In the genomic region with DNA sequence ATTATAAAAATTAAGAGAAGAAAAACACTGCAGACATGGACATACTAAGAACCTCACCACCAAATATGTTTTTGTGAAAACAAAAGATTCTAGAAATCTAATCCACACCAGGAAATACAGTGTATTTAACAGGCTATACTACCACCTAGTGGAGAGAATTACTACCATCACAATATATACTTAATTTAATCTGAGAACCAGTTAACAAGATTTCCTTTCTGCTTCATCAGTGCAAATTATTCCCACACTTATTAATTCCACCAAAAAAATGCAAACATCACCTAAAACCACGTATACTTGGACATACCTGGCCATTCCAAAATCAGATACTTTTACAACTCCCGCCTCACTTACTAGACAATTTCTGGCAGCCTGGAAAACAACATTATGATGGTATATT, we compare ENCODE assay signal across 9 cellular contexts. TPM values are rescaled to one million over a fixed set of nuclear protein-coding genes. Genes with fewer than 3 reads are reported as not detected.
DNase-seq lines count a peak whose midpoint lies in the region; ATAC-seq and TF ChIP-seq lines count a peak whose summit lies in the region.
"Had no signal": no experiment of that assay in that cellular context is flagged by ENCODE, and none has a peak within 500 bp of the region (broad histone marks: within the 10 kb centered on the region; RNA-seq: fewer than 3 reads in every experiment).

No MANE protein-coding gene starts in this region.

- no peaks in the 10 kb centered on the region for H3K27me3 Mint-ChIP-seq in activated T-cell treated with anti-CD3 and anti-CD28 coated beads, Interleukin-2, amount 50 U/mL, for 72 hours (ENCODE audit: low read depth)
- H3K27me3 Mint-ChIP-seq in activated T-cell treated with anti-CD3 and anti-CD28 coated beads, Interleukin-2, amount 50 U/mL, for 24 hours: no peaks in the 10 kb centered on the region
- H3K27me3 Mint-ChIP-seq: activated naive CD8-positive, alpha-beta T cell treated with anti-CD3 and anti-CD28 coated beads, Interleukin-2, amount 10 ng/mL, durations not matched to agents 7 days and 5 days had no signal

- peak; percentile 56 for TF ChIP-seq CTCF in LNCAP (IDR thresholded peaks at IDR 0.05)
- TF ChIP-seq CTCF in psoas muscle (IDR thresholded peaks at IDR 0.05): peak; percentile 56

- H3K36me3 Mint-ChIP-seq in activated T-cell treated with anti-CD3 and anti-CD28 coated beads, Interleukin-2, amount 50 U/mL, for 72 hours (ENCODE audit: insufficient read depth in 2 of 2): peaks cover 0 to 4% of the 10 kb centered on the region in 2 donors
- H3K36me3 Mint-ChIP-seq in activated T-cell treated with anti-CD3 and anti-CD28 coated beads, Interleukin-2, amount 50 U/mL, for 24 hours (ENCODE audit: low read depth): no peaks in the 10 kb centered on the region

- peak; percentile 38 to 41 for ATAC-seq in activated T-cell treated with anti-CD3 and anti-CD28 coated beads, Interleukin-2, amount 50 U/mL, for 72 hours (replicated peaks in 1 of 2)
- ATAC-seq in psoas muscle (peak in 3 of 4 donors; percentile 46 to 71 (median 58)), GM18873 (IDR thresholded peaks at IDR 0.05; ENCODE audit: low FRiP score, unreplicated experiment) (no peak)

- no peaks in the 10 kb centered on the region for H3K9me3 ChIP-seq in psoas muscle

- H3K36me3 ChIP-seq in psoas muscle (ENCODE audit: insufficient read depth in 1 of 2, low read depth in 1 of 2): peaks cover 0 to 31% of the 10 kb centered on the region in 2 donors

- DNase-seq in activated T-cell treated with anti-CD3 and anti-CD28 coated beads, Interleukin-2, amount 50 U/mL, for 72 hours: no peak
- DNase-seq in activated T-cell treated with anti-CD3 and anti-CD28 coated beads, Interleukin-2, amount 50 U/mL, for 24 hours: no peak
- DNase-seq in SKM-1 (lab: John Stamatoyannopoulos, UW; ENCODE audit: unreplicated experiment): peak; percentile 23
- peak; percentile 79 for DNase-seq in fibroblast of peridontal ligament (ENCODE audit: extremely low read depth)
- DNase-seq in psoas muscle: no peak
- DNase-seq in stimulated activated CD4-positive, alpha-beta T cell treated with anti-CD3 and anti-CD28 coated beads, Interleukin-4, amount 100 ng/mL, for 24 hours: no peak
- DNase-seq: activated naive CD8-positive, alpha-beta T cell treated with anti-CD3 and anti-CD28 coated beads, Interleukin-2, amount 10 ng/mL, durations not matched to agents 7 days and 5 days had no signal

- H3K27ac Mint-ChIP-seq in activated T-cell treated with anti-CD3 and anti-CD28 coated beads, Interleukin-2, amount 50 U/mL, for 72 hours: no peak overlapping the region
- H3K27ac Mint-ChIP-seq in activated T-cell treated with anti-CD3 and anti-CD28 coated beads, Interleukin-2, amount 50 U/mL, for 24 hours: no peak overlapping the region

- no peak overlapping the region for H3K4me3 ChIP-seq in psoas muscle

- intact Hi-C loops in psoas muscle (cut with DNase I): no loop called here

- H3K4me3 Mint-ChIP-seq in activated T-cell treated with anti-CD3 and anti-CD28 coated beads, Interleukin-2, amount 50 U/mL, for 72 hours: no peak overlapping the region
- no peak overlapping the region for H3K4me3 Mint-ChIP-seq in activated T-cell treated with anti-CD3 and anti-CD28 coated beads, Interleukin-2, amount 50 U/mL, for 24 hours

- no peaks in the 10 kb centered on the region for H3K9me3 Mint-ChIP-seq in activated T-cell treated with anti-CD3 and anti-CD28 coated beads, Interleukin-2, amount 50 U/mL, for 72 hours
- H3K9me3 Mint-ChIP-seq in activated T-cell treated with anti-CD3 and anti-CD28 coated beads, Interleukin-2, amount 50 U/mL, for 24 hours: no peaks in the 10 kb centered on the region
- H3K9me3 Mint-ChIP-seq: activated naive CD8-positive, alpha-beta T cell treated with anti-CD3 and anti-CD28 coated beads, Interleukin-2, amount 10 ng/mL, durations not matched to agents 7 days and 5 days had no signal

- H3K27ac ChIP-seq in psoas muscle: no peak overlapping the region

- H3K4me1 Mint-ChIP-seq in activated T-cell treated with anti-CD3 and anti-CD28 coated beads, Interleukin-2, amount 50 U/mL, for 72 hours (ENCODE audit: low read depth): peaks cover 58% of the 10 kb centered on the region
- peaks cover 52% of the 10 kb centered on the region for H3K4me1 Mint-ChIP-seq in activated T-cell treated with anti-CD3 and anti-CD28 coated beads, Interleukin-2, amount 50 U/mL, for 24 hours (ENCODE audit: low read depth)

- H3K4me1 ChIP-seq in psoas muscle: no peaks in the 10 kb centered on the region

- no peaks in the 10 kb centered on the region for H3K27me3 ChIP-seq in psoas muscle (ENCODE audit: insufficient read depth in 3 of 3, low read length in 2 of 3)

- 53 to 63% (median 57%) methylated on average over 2 of the region's 2 CpGs for WGBS in psoas muscle, 3 donors

RNA-seq across cellular contexts. Expression of gene TXK, which starts 7.0 kb away (rescaled TPM):
- total RNA-seq in activated T-cell treated with anti-CD3 and anti-CD28 coated beads, Interleukin-2, amount 50 U/mL, for 72 hours: 10 to 100 TPM; 37.8 to 52.3 TPM
- total RNA-seq in psoas muscle: under 1 TPM in 3 of 4 donors, not detected in 1; 0.26 to 0.52 (median 0.44) TPM
- under 1 TPM; 0.07 to 0.17 (median 0.10) TPM for polyA plus RNA-seq in psoas muscle

Comparison
In these comparisons a context has a peak if more than half of its experiments do, and no peak if none do; other contexts are left out.
1. DNase-seq: peak in SKM-1 (single experiment) and fibroblast of peridontal ligament (single experiment); none in activated T-cell treated with anti-CD3 and anti-CD28 coated beads, Interleukin-2, amount 50 U/mL, for 72 hours (0 of 2), activated T-cell treated with anti-CD3 and anti-CD28 coated beads, Interleukin-2, amount 50 U/mL, for 24 hours (single experiment), psoas muscle (0 of 2) and stimulated activated CD4-positive, alpha-beta T cell treated with anti-CD3 and anti-CD28 coated beads, Interleukin-4, amount 100 ng/mL, for 24 hours (single experiment).
2. RNA of gene TXK, which starts 7.0 kb away (total RNA-seq): 37.8 to 52.3 TPM in activated T-cell treated with anti-CD3 and anti-CD28 coated beads, Interleukin-2, amount 50 U/mL, for 72 hours; 0.26 to 0.52 TPM in psoas muscle; every median in the first group is over 10 times any median in the second.